Comparison of ENCODE assay signal across 8 cellular contexts in the genomic region with DNA sequence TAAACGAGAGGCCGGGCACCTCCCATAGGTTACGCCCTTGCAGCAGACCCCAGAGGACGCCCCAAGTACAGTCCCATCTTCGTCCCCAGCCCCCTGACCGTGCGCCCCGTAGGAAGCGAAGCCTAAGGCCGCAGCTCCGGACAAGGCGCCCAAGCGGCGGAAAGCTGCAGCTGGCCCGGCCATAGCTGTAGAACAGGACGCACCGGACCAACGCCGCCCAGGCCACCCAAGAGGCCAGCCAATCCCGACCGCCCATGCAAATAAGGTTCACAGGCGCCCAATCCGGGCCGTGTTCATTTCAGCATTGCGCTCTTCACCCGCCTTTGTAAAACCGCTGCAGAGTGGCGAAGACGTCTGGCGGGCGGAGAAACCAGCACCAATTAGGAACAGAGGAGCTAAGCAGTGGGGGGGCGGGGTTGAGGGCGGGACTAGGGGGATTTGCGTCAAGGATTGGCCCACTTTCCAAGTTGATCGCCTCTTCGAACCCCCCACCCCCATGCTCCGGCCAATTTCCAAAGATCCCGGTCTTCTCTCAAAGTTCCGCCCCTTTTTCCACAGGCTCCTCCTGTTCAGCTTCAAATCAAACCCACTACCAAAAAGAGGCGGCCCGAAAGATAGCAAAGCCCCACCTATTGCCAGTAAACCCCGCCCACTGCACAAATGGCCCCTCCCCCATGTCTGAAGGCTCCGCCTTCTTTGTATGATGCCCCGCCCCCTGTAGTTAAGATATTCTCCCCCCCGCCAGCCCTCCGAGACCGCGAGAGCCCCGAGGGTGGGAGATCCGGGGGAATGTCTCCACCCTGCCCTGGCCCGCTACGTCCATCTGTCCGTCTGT. TPM values are rescaled to one million over a fixed set of nuclear protein-coding genes. Genes with fewer than 3 reads are reported as not detected.
DNase-seq lines count a peak whose midpoint lies in the region; TF ChIP-seq lines count a peak whose summit lies in the region.

A gene (minus strand): TSS at position 196 of the 835 bp plus-strand sequence. CDS start 13 bp downstream, at position 183.

- H3K36me3 ChIP-seq in H7 (replicated peaks; ENCODE audit: control insufficient read depth, insufficient read depth, low read length) (peaks cover 5% of the 10 kb centered on the region), MG63 (no peaks in the 10 kb centered on the region; the same call in 1 of the 2 replicates)

- H3K27me3 Mint-ChIP-seq in nephron (ENCODE audit: low read depth) = peaks cover 6% of the 10 kb centered on the region
- no peaks in the 10 kb centered on the region for H3K27me3 Mint-ChIP-seq in stimulated activated naive CD8-positive, alpha-beta T cell treated with anti-CD3 and anti-CD28 coated beads, Interleukin-15, Interleukin-2, amounts not matched to agents 100 ng/mL and 50 ng/mL, for 24 hours

- H3K4me1 Mint-ChIP-seq in nephron = peaks cover 15% of the 10 kb centered on the region
- peaks cover 12% of the 10 kb centered on the region for H3K4me1 Mint-ChIP-seq in stimulated activated naive CD8-positive, alpha-beta T cell treated with anti-CD3 and anti-CD28 coated beads, Interleukin-15, Interleukin-2, amounts not matched to agents 100 ng/mL and 50 ng/mL, for 24 hours (ENCODE audit: low read depth)

- H3K4me3 Mint-ChIP-seq in nephron = peak within 1 kb of the TSS; percentile 90 to 96 (median 94)
- H3K4me3 Mint-ChIP-seq in stimulated activated naive CD8-positive, alpha-beta T cell treated with anti-CD3 and anti-CD28 coated beads, Interleukin-15, Interleukin-2, amounts not matched to agents 100 ng/mL and 50 ng/mL, for 24 hours = peak within 1 kb of the TSS; percentile 91

- peak; percentile 11 for TF ChIP-seq CTCF in fibroblast of the aortic adventitia (IDR thresholded peaks at IDR 0.05; ENCODE audit: insufficient read depth, low read length)
- no peak for TF ChIP-seq CTCF in nephron (IDR thresholded peaks at IDR 0.05; ENCODE audit: unreplicated experiment in 3 of 3)

- peaks cover 10% of the 10 kb centered on the region for H3K36me3 Mint-ChIP-seq in nephron (ENCODE audit: low read depth)
- peaks cover 8% of the 10 kb centered on the region for H3K36me3 Mint-ChIP-seq in stimulated activated naive CD8-positive, alpha-beta T cell treated with anti-CD3 and anti-CD28 coated beads, Interleukin-15, Interleukin-2, amounts not matched to agents 100 ng/mL and 50 ng/mL, for 24 hours (ENCODE audit: low read depth)

- no peaks in the 10 kb centered on the region for H3K9me3 ChIP-seq in MG63

- H3K4me3 ChIP-seq in H7 (ENCODE audit: insufficient read depth, low read depth, low read length) = peak within 1 kb of the TSS; percentile 87
- H3K4me3 ChIP-seq in MG63 = peak within 1 kb of the TSS; percentile 57
- H3K4me3 ChIP-seq in fibroblast of the aortic adventitia (ENCODE audit: low read depth, low read length) = peak within 1 kb of the TSS; percentile 83

- DNase-seq in EL (peak; percentile 100), H7 (peak; percentile 96), MG63 (peak; percentile 96), SHP77 treated with DMSO at 0.1 percent for 48 hours (lab: John Stamatoyannopoulos, UW) (peak; percentile 100), fibroblast of the aortic adventitia (ENCODE audit: low read depth) (peak; percentile 99)
- peak; percentile 98 for DNase-seq in activated effector memory CD4-positive, alpha-beta T cell treated with anti-CD3 and anti-CD28 coated beads, Interleukin-2, amount 50 U/mL, for 16 hours

- no peaks in the 10 kb centered on the region for H3K9me3 Mint-ChIP-seq in nephron
- H3K9me3 Mint-ChIP-seq in stimulated activated naive CD8-positive, alpha-beta T cell treated with anti-CD3 and anti-CD28 coated beads, Interleukin-15, Interleukin-2, amounts not matched to agents 100 ng/mL and 50 ng/mL, for 24 hours = no peaks in the 10 kb centered on the region

- H3K27me3 ChIP-seq in H7 (ENCODE audit: control insufficient read depth, insufficient read depth, low read length) (peaks cover 11% of the 10 kb centered on the region), MG63 (no peaks in the 10 kb centered on the region)

- peak within 1 kb of the TSS; percentile 73 to 95 (median 95) for H3K27ac Mint-ChIP-seq in nephron
- H3K27ac Mint-ChIP-seq in stimulated activated naive CD8-positive, alpha-beta T cell treated with anti-CD3 and anti-CD28 coated beads, Interleukin-15, Interleukin-2, amounts not matched to agents 100 ng/mL and 50 ng/mL, for 24 hours = peak within 1 kb of the TSS; percentile 94

RNA-seq across cellular contexts. Expression of the gene that starts here (rescaled TPM):
- 280 and 385 TPM in 2 replicates for total RNA-seq in H7 (2014; rRNA removed; shearing (Covaris generic))
- total RNA-seq in MG63 (2014; rRNA removed; shearing (Covaris generic); ENCODE audit: low replicate concordance) = 3.6 and 52.0 TPM in 2 replicates
- total RNA-seq in fibroblast of the aortic adventitia (ENCODE audit: low replicate concordance) = 21.7 and 43.7 TPM in 2 replicates

Comparison
In these comparisons a context has a peak if more than half of its experiments do, and no peak if none do; other contexts are left out.
1. Peak in every context shown above with its lines: DNase-seq and H3K4me3 ChIP-seq.